ENCODE assay signal across 24 cellular contexts in the genomic region with DNA sequence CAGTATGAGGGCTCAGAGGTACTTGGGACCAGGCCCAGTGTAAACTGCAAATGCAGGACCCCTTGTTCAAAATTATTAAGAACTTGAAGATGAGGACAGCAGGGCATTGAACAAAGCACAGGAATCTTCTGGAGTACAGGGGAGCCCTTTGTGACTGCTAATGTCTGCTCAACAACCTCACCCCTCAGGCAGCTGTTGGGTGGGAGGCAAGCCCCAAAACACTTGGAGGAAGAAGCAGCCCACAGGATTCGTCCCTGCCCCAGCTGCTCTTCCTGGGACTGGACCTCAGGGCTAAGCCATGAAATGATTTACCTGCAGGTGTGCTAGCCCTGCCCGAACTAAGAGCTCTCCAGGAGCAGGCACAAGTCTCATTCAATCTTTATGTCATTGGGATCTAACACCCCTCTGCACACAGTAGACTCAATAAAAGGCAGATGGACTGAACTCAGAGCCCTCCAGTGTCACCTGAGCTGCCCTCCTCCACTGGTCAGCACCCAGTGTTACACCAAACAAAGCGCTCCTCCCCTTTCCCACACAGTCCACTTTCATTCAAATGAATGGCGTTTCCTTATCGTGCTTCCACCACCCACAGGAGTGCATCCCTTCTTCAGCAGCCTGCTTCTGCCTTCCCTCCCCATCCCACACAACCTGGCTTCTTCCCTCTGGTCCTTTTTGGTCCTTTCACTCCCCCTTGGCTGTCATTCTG. TPM values are rescaled to one million over a fixed set of nuclear protein-coding genes. Genes with fewer than 3 reads are reported as not detected.
DNase-seq lines count a peak whose midpoint lies in the region; ATAC-seq and TF ChIP-seq lines count a peak whose summit lies in the region.
"Had no signal": no experiment of that assay in that cellular context is flagged by ENCODE, and none has a peak within 500 bp of the region (broad histone marks: within the 10 kb centered on the region; RNA-seq: fewer than 3 reads in every experiment).

No MANE protein-coding gene starts in this region.

- H3K23ac ChIP-seq in mesenchymal stem cell (ENCODE audit: low read length in 2 of 2): no peak overlapping the region

- H2BK15ac ChIP-seq in mesenchymal stem cell (ENCODE audit: low read depth, poor library complexity, severe bottlenecking): no peak overlapping the region

- H3K18ac ChIP-seq in mesenchymal stem cell (ENCODE audit: low read depth in 1 of 2, low read length in 2 of 2): no peak overlapping the region

- H3K79me1 ChIP-seq in mesenchymal stem cell (replicated peaks; ENCODE audit: low read length, poor library complexity, severe bottlenecking): no peaks in the 10 kb centered on the region

- H3K4me1 Mint-ChIP-seq in activated CD4-positive, alpha-beta memory T cell treated with anti-CD3 and anti-CD28 coated beads for 36 hours (ENCODE audit: low read depth): no peaks in the 10 kb centered on the region
- H3K4me1 Mint-ChIP-seq: CD8-positive, alpha-beta memory T cell had no signal

- no peak overlapping the region for H2BK5ac ChIP-seq in mesenchymal stem cell (ENCODE audit: low read depth, low read length, poor library complexity, severe bottlenecking)

- H3K79me2 ChIP-seq in DND-41 (ENCODE audit: insufficient read depth, low read length): no peaks in the 10 kb centered on the region
- no peaks in the 10 kb centered on the region for H3K79me2 ChIP-seq in PC-3 (ENCODE audit: low read length)

- H3K27ac Mint-ChIP-seq in activated CD4-positive, alpha-beta memory T cell treated with anti-CD3 and anti-CD28 coated beads for 36 hours: no peak overlapping the region
- H3K27ac Mint-ChIP-seq: CD8-positive, alpha-beta memory T cell; T-helper 17 cell had no signal

- no peak overlapping the region for H3K14ac ChIP-seq in mesenchymal stem cell (ENCODE audit: low read length in 2 of 2)

- H2AK5ac ChIP-seq in mesenchymal stem cell (ENCODE audit: low read length, severe bottlenecking): no peak overlapping the region

- ATAC-seq in DND-41 (ENCODE audit: insufficient read depth, low read depth) (0 out of 3 replicates have a peak, but pooled peaks have one; percentile 9), PC-3 (0 out of 2 replicates have a peak, but pooled peaks have one; percentile 15)
- ATAC-seq: T-helper 17 cell had no signal

- H3K4me3 ChIP-seq in BLaER1 (no peak overlapping the region), DND-41 (ENCODE audit: low read depth in 1 of 2, low read length in 2 of 2) (no peak overlapping the region), PC-3 (ENCODE audit: low read length) (no peak overlapping the region), mesenchymal stem cell (ENCODE audit: insufficient read depth in 1 of 2, low read depth in 1 of 2, low read length in 2 of 2) (no peak overlapping the region)
- H3K4me3 ChIP-seq: A549, HAP-1, SK-N-MC had no signal

- H4K8ac ChIP-seq in mesenchymal stem cell (ENCODE audit: low read length): no peak overlapping the region

- WGBS in mesenchymal stem cell: 46% methylated on average over 5 of the region's 5 CpGs

- H2BK12ac ChIP-seq in mesenchymal stem cell (ENCODE audit: low read length in 2 of 2): no peak overlapping the region

- BruUV-seq in PC-3 (replicated peaks; lab: Mats Ljungman, UMichigan): no TSS peak

- CTCF ChIA-PET in PC-3 (lab: Charles Lee): no interaction called here
- CTCF ChIA-PET in activated CD4-positive, alpha-beta memory T cell treated with anti-CD3 and anti-CD28 coated beads for 36 hours (lab: Charles Lee): interaction anchor here (1.1 kb wide), 2 partner anchors 70 to 283 kb away, joined by 3 read pairs; no protein-coding TSS in a partner anchor

- intact Hi-C loops in PC-3 (cut with micrococcal nuclease): no loop called here
- intact Hi-C loops in activated CD4-positive, alpha-beta memory T cell treated with anti-CD3 and anti-CD28 coated beads for 36 hours (cut with micrococcal nuclease): no loop called here

- no peak overlapping the region for H4K91ac ChIP-seq in mesenchymal stem cell (ENCODE audit: low read length)

- no peaks in the 10 kb centered on the region for H3F3A ChIP-seq in PC-3 (ENCODE audit: low read length, unreplicated experiment)

- H3K27me3 ChIP-seq in BLaER1 (no peaks in the 10 kb centered on the region), DND-41 (ENCODE audit: insufficient read depth, low read length, poor library complexity) (no peaks in the 10 kb centered on the region), PC-3 (ENCODE audit: low read length) (peaks cover 36% of the 10 kb centered on the region), mesenchymal stem cell (ENCODE audit: control insufficient read depth in 1 of 2, insufficient read depth in 1 of 2, low read length in 2 of 2) (peaks cover 0 to 16% of the 10 kb centered on the region in 2 experiments)

- no peak for TF ChIP-seq CTCF in DND-41 (IDR thresholded peaks at IDR 0.05; ENCODE audit: borderline replicate concordance, extremely low read depth, low read length, poor library complexity, severe bottlenecking)
- TF ChIP-seq CTCF in PC-3 (conservative IDR thresholded peaks at IDR 0.05; ENCODE audit: low read depth, low read length): no peak

- H3K4me1 ChIP-seq in BLaER1 (peaks cover 37% of the 10 kb centered on the region), DND-41 (ENCODE audit: insufficient read depth, low read length) (no peaks in the 10 kb centered on the region), PC-3 (ENCODE audit: insufficient read depth, low read length) (no peaks in the 10 kb centered on the region), mesenchymal stem cell (ENCODE audit: control insufficient read depth, insufficient read depth, low read depth, low read length) (no peaks in the 10 kb centered on the region)
- H3K4me1 ChIP-seq: A549, HAP-1 had no signal

- no peaks in the 10 kb centered on the region for H3K36me3 Mint-ChIP-seq in activated CD4-positive, alpha-beta memory T cell treated with anti-CD3 and anti-CD28 coated beads for 36 hours
- H3K36me3 Mint-ChIP-seq: CD8-positive, alpha-beta memory T cell had no signal

- H3K4ac ChIP-seq in mesenchymal stem cell (ENCODE audit: low read depth in 1 of 2, low read length in 2 of 2): no peak overlapping the region

- H3K36me3 ChIP-seq in BLaER1 (no peaks in the 10 kb centered on the region), DND-41 (ENCODE audit: insufficient read depth, low read length) (no peaks in the 10 kb centered on the region), PC-3 (ENCODE audit: low read depth, low read length) (no peaks in the 10 kb centered on the region), mesenchymal stem cell (ENCODE audit: control insufficient read depth in 1 of 2, insufficient read depth in 2 of 2, low read depth in 1 of 2, low read length in 2 of 2) (no peaks in the 10 kb centered on the region)
- H3K36me3 ChIP-seq: HAP-1 had no signal

- DNase-seq in DND-41 (no peak), PC-3 (no peak), left kidney (ENCODE audit: low read depth, low spot score) (peak; percentile 38), mesenchymal stem cell (no peak), NCI-H1694 treated with DMSO at 0.1 percent for 48 hours (lab: John Stamatoyannopoulos, UW) (no peak)
- no peak for DNase-seq in activated CD4-positive, alpha-beta memory T cell treated with anti-CD3 and anti-CD28 coated beads for 36 hours
- DNase-seq: CD8-positive, alpha-beta memory T cell; DMS 273 treated with DMSO at 0.1 percent for 48 hours; DMS79; Karpas-422; NCI-H1105; NCI-H1436 treated with DMSO at 0.1 percent for 48 hours; NCI-H2029; NCI-H446; NCI-H524 treated with DMSO at 0.1 percent for 48 hours; NCI-H774; SIG-M5; T-helper 17 cell had no signal

- H4K20me1 ChIP-seq in BLaER1 (no peaks in the 10 kb centered on the region), DND-41 (ENCODE audit: insufficient read depth, low read length) (no peaks in the 10 kb centered on the region), PC-3 (ENCODE audit: low read length) (no peaks in the 10 kb centered on the region)

- POLR2A ChIA-PET in PC-3 (lab: Charles Lee; ENCODE audit: unreplicated experiment): no interaction called here
- POLR2A ChIA-PET in activated CD4-positive, alpha-beta memory T cell treated with anti-CD3 and anti-CD28 coated beads for 36 hours (lab: Charles Lee): interaction anchor here (1.4 kb wide), 1 partner anchor 10 kb away, joined by 4 read pairs; no protein-coding TSS in a partner anchor

- H3K27me3 Mint-ChIP-seq in activated CD4-positive, alpha-beta memory T cell treated with anti-CD3 and anti-CD28 coated beads for 36 hours: peaks cover 4% of the 10 kb centered on the region

- no peak overlapping the region for H2AFZ ChIP-seq in DND-41 (ENCODE audit: low read depth, low read length)
- no peak overlapping the region for H2AFZ ChIP-seq in PC-3 (ENCODE audit: low read length)
- no peak overlapping the region for H2AFZ ChIP-seq in mesenchymal stem cell (ENCODE audit: low read depth, low read length)

- no peak overlapping the region for H2BK120ac ChIP-seq in mesenchymal stem cell (ENCODE audit: low read depth, low read length)

- no peak overlapping the region for H3K9ac ChIP-seq in BLaER1
- H3K9ac ChIP-seq in DND-41 (ENCODE audit: low read depth, low read length): no peak overlapping the region
- H3K9ac ChIP-seq in PC-3 (ENCODE audit: low read length): no peak overlapping the region
- H3K9ac ChIP-seq in mesenchymal stem cell (ENCODE audit: low read length): no peak overlapping the region

- H3K9me3 ChIP-seq in BLaER1 (peaks cover 20% of the 10 kb centered on the region), DND-41 (ENCODE audit: insufficient read depth, low read length, severe bottlenecking) (no peaks in the 10 kb centered on the region), PC-3 (ENCODE audit: low read length) (no peaks in the 10 kb centered on the region), mesenchymal stem cell (ENCODE audit: control insufficient read depth, low read length) (no peaks in the 10 kb centered on the region)
- H3K9me3 ChIP-seq: A549, HAP-1 had no signal

- no peaks in the 10 kb centered on the region for H3K9me3 Mint-ChIP-seq in activated CD4-positive, alpha-beta memory T cell treated with anti-CD3 and anti-CD28 coated beads for 36 hours
- H3K9me3 Mint-ChIP-seq: CD8-positive, alpha-beta memory T cell had no signal

- no peak overlapping the region for H3K4me3 Mint-ChIP-seq in activated CD4-positive, alpha-beta memory T cell treated with anti-CD3 and anti-CD28 coated beads for 36 hours
- H3K4me3 Mint-ChIP-seq: CD14-positive monocyte; CD8-positive, alpha-beta memory T cell; T-helper 17 cell had no signal

- peak overlapping the region; percentile 80 for H3K4me2 ChIP-seq in BLaER1
- H3K4me2 ChIP-seq in DND-41 (ENCODE audit: insufficient read depth, low read length): no peak overlapping the region
- no peak overlapping the region for H3K4me2 ChIP-seq in PC-3 (ENCODE audit: low read length)
- no peak overlapping the region for H3K4me2 ChIP-seq in mesenchymal stem cell (ENCODE audit: low read length, poor library complexity, severe bottlenecking)
- H3K4me2 ChIP-seq: A549 had no signal

- no peaks in the 10 kb centered on the region for H3K9me2 ChIP-seq in PC-3 (replicated peaks; ENCODE audit: low read length)

- no peak overlapping the region for H3K27ac ChIP-seq in BLaER1
- H3K27ac ChIP-seq in DND-41 (ENCODE audit: low read length): no peak overlapping the region
- H3K27ac ChIP-seq in PC-3 (ENCODE audit: low read length): no peak overlapping the region
- H3K27ac ChIP-seq in mesenchymal stem cell (ENCODE audit: low read length, poor library complexity, severe bottlenecking): no peak overlapping the region
- H3K27ac ChIP-seq: A549, SK-N-MC had no signal

RNA-seq across cellular contexts. Expression of a gene that starts 1.0 kb away (rescaled TPM):
- not detected in 2 replicates for total RNA-seq in PC-3 (2014; rRNA removed)
- total RNA-seq in activated CD4-positive, alpha-beta memory T cell treated with anti-CD3 and anti-CD28 coated beads for 36 hours: not detected
- polyA plus RNA-seq in mesenchymal stem cell (2013, experiment 1 of 2): not detected
- not detected for polyA plus RNA-seq in mesenchymal stem cell (2013, experiment 2 of 2)
- total RNA-seq: CD8-positive, alpha-beta memory T cell; M059J; T-helper 17 cell had no signal
- polyA plus RNA-seq: A549; CD14-positive monocyte; CD8-positive, alpha-beta memory T cell had no signal

RNA-seq across cellular contexts. Expression of a gene that starts 6.7 kb away (rescaled TPM):
- not detected in 2 replicates for total RNA-seq in PC-3 (2014; rRNA removed)
- not detected for total RNA-seq in activated CD4-positive, alpha-beta memory T cell treated with anti-CD3 and anti-CD28 coated beads for 36 hours
- not detected for polyA plus RNA-seq in mesenchymal stem cell (2013, experiment 1 of 2)
- polyA plus RNA-seq in mesenchymal stem cell (2013, experiment 2 of 2): not detected
- total RNA-seq: CD8-positive, alpha-beta memory T cell; M059J; T-helper 17 cell had no signal
- polyA plus RNA-seq: A549; CD14-positive monocyte; CD8-positive, alpha-beta memory T cell had no signal

RNA-seq across cellular contexts. Expression of a gene that starts 29.6 kb away (rescaled TPM):
- total RNA-seq in PC-3 (2014; rRNA removed): 0.18 TPM in 1 of 2 replicates, not detected in the other
- under 1 TPM; 0.34 to 0.55 TPM for total RNA-seq in activated CD4-positive, alpha-beta memory T cell treated with anti-CD3 and anti-CD28 coated beads for 36 hours
- polyA plus RNA-seq in mesenchymal stem cell (2013, experiment 1 of 2): 0.04 TPM
- polyA plus RNA-seq in mesenchymal stem cell (2013, experiment 2 of 2): not detected
- total RNA-seq: M059J had no signal
- polyA plus RNA-seq: CD14-positive monocyte; CD8-positive, alpha-beta memory T cell had no signal

RNA-seq across cellular contexts. Expression of a gene that starts 47.0 kb away (rescaled TPM):
- 0.63 and 1.4 TPM in 2 replicates for total RNA-seq in PC-3 (2014; rRNA removed)
- total RNA-seq in activated CD4-positive, alpha-beta memory T cell treated with anti-CD3 and anti-CD28 coated beads for 36 hours: not detected
- not detected for polyA plus RNA-seq in mesenchymal stem cell (2013, experiment 1 of 2)
- not detected for polyA plus RNA-seq in mesenchymal stem cell (2013, experiment 2 of 2)
- total RNA-seq: CD8-positive, alpha-beta memory T cell; M059J; T-helper 17 cell had no signal
- polyA plus RNA-seq: A549; CD14-positive monocyte; CD8-positive, alpha-beta memory T cell had no signal
